ENCODE assay signal across 25 cellular contexts in the genomic region with DNA sequence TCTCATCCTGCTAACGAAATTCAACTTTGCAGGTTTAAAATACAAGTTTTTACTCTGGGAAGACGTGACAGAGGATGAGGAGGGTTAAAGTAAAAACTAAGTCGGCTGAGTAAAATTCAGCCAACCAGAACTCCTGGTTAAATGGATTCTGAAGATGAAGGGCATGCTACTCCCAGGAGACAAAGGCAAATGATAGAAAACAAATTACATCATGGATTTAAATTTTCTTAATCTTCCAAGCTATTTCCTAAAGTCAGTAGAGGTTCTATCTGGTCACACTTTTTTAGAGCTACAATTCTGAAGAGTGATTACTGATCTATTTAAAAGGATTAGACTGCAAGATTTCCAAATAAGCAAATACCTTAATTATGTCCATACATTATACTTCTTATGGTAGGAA.
"Had no signal": no experiment of that assay in that cellular context is flagged by ENCODE, and none has a peak within 500 bp of the region (broad histone marks: within the 10 kb centered on the region; RNA-seq: fewer than 3 reads in every experiment).

No MANE protein-coding gene starts in this region.

- FAIRE-seq: keratinocyte, TTC549 had no signal

- H3K9me3 ChIP-seq: breast epithelium, heart right ventricle, sigmoid colon, thoracic aorta, upper lobe of left lung had no signal

- H3K4me3 ChIP-seq: breast epithelium, heart right ventricle, lung, sigmoid colon, smooth muscle cell, thoracic aorta, upper lobe of left lung had no signal

- DNase-seq: activated CD8-positive, alpha-beta memory T cell treated with anti-CD3 and anti-CD28 coated beads for 24 hours; activated CD8-positive, alpha-beta memory T cell treated with anti-CD3 and anti-CD28 coated beads, Interleukin-2, amount 50 U/mL, for 4 hours; activated naive CD4-positive, alpha-beta T cell treated with anti-CD3 and anti-CD28 coated beads for 36 hours; activated naive CD8-positive, alpha-beta T cell treated with anti-CD3 and anti-CD28 coated beads, Interleukin-2, amount 10 ng/mL, durations not matched to agents 7 days and 5 days; activated T-cell treated with anti-CD3 and anti-CD28 coated beads, Interleukin-2, amount 50 U/mL, for 4 hours; amniotic stem cell; cerebellar nuclear complex; cortex of kidney; heart right ventricle; naive thymus-derived CD4-positive, alpha-beta T cell; sigmoid colon; stimulated activated CD4-positive, alpha-beta T cell treated with anti-CD3 and anti-CD28 coated beads, Interleukin-2, amount 100 ng/mL, for 48 hours; stimulated activated CD8-positive, alpha-beta memory T cell treated with anti-CD3 and anti-CD28 coated beads, Interleukin-4, amount 100 ng/mL, for 48 hours; stimulated activated naive CD4-positive, alpha-beta T cell treated with Interleukin-2 at 50 U/mL for 16 hours; T-helper 1 cell; upper lobe of left lung had no signal

- H3K4me1 ChIP-seq: breast epithelium had no signal

- H3K27me3 ChIP-seq: breast epithelium, heart right ventricle, sigmoid colon, upper lobe of left lung had no signal

- ATAC-seq: activated T-cell treated with anti-CD3 and anti-CD28 coated beads, Interleukin-2, amount 50 U/mL, for 4 hours; heart right ventricle; left lobe of liver; naive thymus-derived CD4-positive, alpha-beta T cell had no signal

- H3K27ac Mint-ChIP-seq: activated naive CD4-positive, alpha-beta T cell treated with anti-CD3 and anti-CD28 coated beads for 36 hours; activated naive CD8-positive, alpha-beta T cell treated with anti-CD3 and anti-CD28 coated beads, Interleukin-2, amount 10 ng/mL, durations not matched to agents 7 days and 5 days; naive thymus-derived CD4-positive, alpha-beta T cell; progenitor cell of endocrine pancreas had no signal

- H3K9me3 Mint-ChIP-seq: activated naive CD4-positive, alpha-beta T cell treated with anti-CD3 and anti-CD28 coated beads for 36 hours; activated naive CD8-positive, alpha-beta T cell treated with anti-CD3 and anti-CD28 coated beads, Interleukin-2, amount 10 ng/mL, durations not matched to agents 7 days and 5 days; activated T-cell treated with anti-CD3 and anti-CD28 coated beads, Interleukin-2, amount 50 U/mL, for 4 hours; naive thymus-derived CD4-positive, alpha-beta T cell had no signal

- H3K27ac ChIP-seq: breast epithelium, epithelial cell of prostate, heart right ventricle, sigmoid colon, thoracic aorta, upper lobe of left lung had no signal

- H3K27me3 Mint-ChIP-seq: activated naive CD8-positive, alpha-beta T cell treated with anti-CD3 and anti-CD28 coated beads, Interleukin-2, amount 10 ng/mL, durations not matched to agents 7 days and 5 days; naive thymus-derived CD4-positive, alpha-beta T cell; progenitor cell of endocrine pancreas had no signal

- H3K4me3 Mint-ChIP-seq: activated naive CD4-positive, alpha-beta T cell treated with anti-CD3 and anti-CD28 coated beads for 36 hours; activated naive CD8-positive, alpha-beta T cell treated with anti-CD3 and anti-CD28 coated beads, Interleukin-2, amount 10 ng/mL, durations not matched to agents 7 days and 5 days; activated T-cell treated with anti-CD3 and anti-CD28 coated beads, Interleukin-2, amount 50 U/mL, for 4 hours; naive thymus-derived CD4-positive, alpha-beta T cell had no signal

- H3K36me3 ChIP-seq: breast epithelium, thoracic aorta had no signal
